Comparison of ENCODE assay signal across 14 cellular contexts in genomic region chr15:73987646-73988045, GRCh38. TPM values are rescaled to one million over a fixed set of nuclear protein-coding genes. Genes with fewer than 3 reads are reported as not detected.
DNase-seq lines count a peak whose midpoint lies in the region; ATAC-seq and TF ChIP-seq lines count a peak whose summit lies in the region.
"Had no signal": no experiment of that assay in that cellular context is flagged by ENCODE, and none has a peak within 500 bp of the region (broad histone marks: within the 10 kb centered on the region; RNA-seq: fewer than 3 reads in every experiment).

No MANE protein-coding gene starts in this region.

- intact Hi-C loops in ascending aorta (cut with DNase I): no loop called here
- intact Hi-C loops in lower lobe of right lung (cut with DNase I): no loop called here

- H3K4me1 Mint-ChIP-seq in stimulated activated naive B cell treated with anti-CD40 and anti-IgM and Interleukin-4, amounts not matched to agents 10 μg/mL and 1 μg/mL and 100 μg/mL, for 72 hours: peaks cover 53 to 82% of the 10 kb centered on the region in 2 donors
- H3K4me1 Mint-ChIP-seq: endodermal cell had no signal

- H3K36me3 ChIP-seq in KMS-11 (ENCODE audit: insufficient read depth) (no peaks in the 10 kb centered on the region), ascending aorta (peaks cover 0 to 17% of the 10 kb centered on the region in 2 donors), lower lobe of right lung (no peaks in the 10 kb centered on the region)

- in situ Hi-C loops in GM13977 (cut with MboI; ENCODE audit: low pct_unique_long_range_greater_than_20kb, low sequenced_read_pairs, unreplicated experiment): no loop called here

- H3K4me1 ChIP-seq in KMS-11 (ENCODE audit: low read depth, poor library complexity, severe bottlenecking) (peaks cover 89% of the 10 kb centered on the region), ascending aorta (peaks cover 20 to 54% of the 10 kb centered on the region in 2 donors), lower lobe of right lung (peaks cover 91% of the 10 kb centered on the region)

- peaks cover 27 to 43% of the 10 kb centered on the region in 2 donors for H3K36me3 Mint-ChIP-seq in stimulated activated naive B cell treated with anti-CD40 and anti-IgM and Interleukin-4, amounts not matched to agents 10 μg/mL and 1 μg/mL and 100 μg/mL, for 72 hours

- peaks cover 10% of the 10 kb centered on the region; the same call in 1 of the 2 replicates for H3K79me2 ChIP-seq in KMS-11 (ENCODE audit: insufficient read depth, low read depth)

- H3K4me3 ChIP-seq in KMS-11 (IDR thresholded peaks at IDR 0.05; ENCODE audit: insufficient read depth, low read depth, low read length) (no peak overlapping the region), ascending aorta (no peak overlapping the region), lower lobe of right lung (no peak overlapping the region)

- H2AFZ ChIP-seq in KMS-11 (ENCODE audit: low read depth): no peak overlapping the region

- DNase-seq in ascending aorta (ENCODE audit: low spot score in 2 of 2) (no peak), lower lobe of right lung (no peak), GM13977 (ENCODE audit: low spot score) (no peak), glomerular visceral epithelial cell (ENCODE audit: extremely low spot score) (no peak)
- DNase-seq in stimulated activated naive B cell treated with anti-CD40 and anti-IgM and Interleukin-4, amounts not matched to agents 10 μg/mL and 1 μg/mL and 100 μg/mL, for 72 hours: no peak
- DNase-seq in activated T-cell treated with anti-CD3 and anti-CD28 coated beads, Interleukin-2, amount 50 U/mL, for 48 hours: no peak
- DNase-seq: activated CD4-positive, alpha-beta T cell treated with anti-CD3 and anti-CD28 coated beads, Interleukin-2, amount 50 U/mL, for 4 hours; CD8-positive, alpha-beta T cell; endodermal cell; GF-D8; NCI-H1436; NCI-H526 treated with DMSO at 0.1 percent for 48 hours had no signal

- H3K9ac ChIP-seq in KMS-11: no peak overlapping the region; the same call in 1 of the 2 replicates

- H3K9me3 ChIP-seq in ascending aorta (no peaks in the 10 kb centered on the region), lower lobe of right lung (no peaks in the 10 kb centered on the region)

- H3K27me3 ChIP-seq in KMS-11 (ENCODE audit: insufficient read depth, low read depth): no peaks in the 10 kb centered on the region
- no peaks in the 10 kb centered on the region for H3K27me3 ChIP-seq in ascending aorta
- no peaks in the 10 kb centered on the region for H3K27me3 ChIP-seq in lower lobe of right lung (ENCODE audit: low read depth)

- no peak for TF ChIP-seq CTCF in KMS-11 (conservative IDR thresholded peaks at IDR 0.05; ENCODE audit: low read depth, low read length)
- TF ChIP-seq CTCF in ascending aorta (IDR thresholded peaks at IDR 0.05): no peak
- TF ChIP-seq CTCF in lower lobe of right lung (IDR thresholded peaks at IDR 0.05): no peak
- TF ChIP-seq CTCF in GM13977 (IDR thresholded peaks at IDR 0.05; ENCODE audit: extremely low read depth, insufficient read depth, missing control alignments): no peak

- no peaks in the 10 kb centered on the region for H4K20me1 ChIP-seq in KMS-11 (ENCODE audit: insufficient read depth)

- no peaks in the 10 kb centered on the region for H3K27me3 Mint-ChIP-seq in stimulated activated naive B cell treated with anti-CD40 and anti-IgM and Interleukin-4, amounts not matched to agents 10 μg/mL and 1 μg/mL and 100 μg/mL, for 72 hours

- H3K27ac ChIP-seq in KMS-11: peak overlapping the region; percentile 56
- H3K27ac ChIP-seq in ascending aorta: peak overlapping the region; percentile 38 to 90
- peak overlapping the region; percentile 87 for H3K27ac ChIP-seq in lower lobe of right lung

- H3K27ac Mint-ChIP-seq in stimulated activated naive B cell treated with anti-CD40 and anti-IgM and Interleukin-4, amounts not matched to agents 10 μg/mL and 1 μg/mL and 100 μg/mL, for 72 hours: peak overlapping the region; percentile 83
- H3K27ac Mint-ChIP-seq: activated T-helper 2 cell treated with anti-CD3 and anti-CD28 coated beads, Interferon-gamma antibody, Interleukin-2, Interleukin-4, amounts not matched to agents 10 μg/mL and 5 μg/mL and 100 μg/mL, durations not matched to agents 14 hours and 24 hours and 36 hours; CD8-positive, alpha-beta T cell; endodermal cell had no signal

- H3K4me2 ChIP-seq in KMS-11: peak overlapping the region; percentile 88

- ATAC-seq in lower lobe of right lung: no peak
- no peak for ATAC-seq in stimulated activated naive B cell treated with anti-CD40 and anti-IgM and Interleukin-4, amounts not matched to agents 10 μg/mL and 1 μg/mL and 100 μg/mL, for 72 hours (replicated peaks)
- ATAC-seq: CD8-positive, alpha-beta T cell had no signal

- no peak overlapping the region for H3K4me3 Mint-ChIP-seq in stimulated activated naive B cell treated with anti-CD40 and anti-IgM and Interleukin-4, amounts not matched to agents 10 μg/mL and 1 μg/mL and 100 μg/mL, for 72 hours
- H3K4me3 Mint-ChIP-seq: CD8-positive, alpha-beta T cell; endodermal cell had no signal

- no peaks in the 10 kb centered on the region for H3K9me3 Mint-ChIP-seq in stimulated activated naive B cell treated with anti-CD40 and anti-IgM and Interleukin-4, amounts not matched to agents 10 μg/mL and 1 μg/mL and 100 μg/mL, for 72 hours
- H3K9me3 Mint-ChIP-seq: activated T-helper 2 cell treated with anti-CD3 and anti-CD28 coated beads, Interferon-gamma antibody, Interleukin-2, Interleukin-4, amounts not matched to agents 10 μg/mL and 5 μg/mL and 100 μg/mL, durations not matched to agents 14 hours and 24 hours and 36 hours; CD8-positive, alpha-beta T cell; endodermal cell had no signal

RNA-seq across cellular contexts. Expression of gene STOML1, which starts 4.4 kb away (rescaled TPM):
- total RNA-seq in ascending aorta (15.3 TPM), lower lobe of right lung (16.3 TPM)

RNA-seq across cellular contexts. Expression of gene PML, which starts 6.9 kb away (rescaled TPM):
- total RNA-seq in ascending aorta: 227 TPM
- 79.4 TPM for total RNA-seq in lower lobe of right lung
